In genomic region chr1:59480188-59480888, GRCh38 we compare ENCODE assay signal across 37 cellular contexts.
"Had no signal": no experiment of that assay in that cellular context is flagged by ENCODE, and none has a peak within 500 bp of the region (broad histone marks: within the 10 kb centered on the region; RNA-seq: fewer than 3 reads in every experiment).

No MANE protein-coding gene starts in this region.

- H3K27me3 Mint-ChIP-seq: activated CD4-positive, alpha-beta memory T cell treated with anti-CD3 and anti-CD28 coated beads, Interleukin-2, amount 10 ng/mL, durations not matched to agents 7 days and 5 days; activated CD8-positive, alpha-beta memory T cell treated with anti-CD3 and anti-CD28 coated beads, Interleukin-2, amount 10 ng/mL, durations not matched to agents 7 days and 5 days; activated naive CD4-positive, alpha-beta T cell treated with anti-CD3 and anti-CD28 coated beads, Interleukin-2, amount 50 U/mL, for 24 hours; activated naive CD8-positive, alpha-beta T cell treated with anti-CD3 and anti-CD28 coated beads, Interleukin-2, amount 10 ng/mL, durations not matched to agents 7 days and 5 days; activated T-helper 17 cell treated with anti-CD3 and anti-CD28 coated beads, Interleukin-2, amount 50 U/mL, for 72 hours; central memory CD8-positive, alpha-beta T cell had no signal

- H3K9ac ChIP-seq: KMS-11 had no signal

- H3K4me1 ChIP-seq: ascending aorta, Peyer's patch had no signal

- ATAC-seq: activated CD8-positive, alpha-beta memory T cell treated with anti-CD3 and anti-CD28 coated beads, Interleukin-2, amount 10 ng/mL, durations not matched to agents 7 days and 5 days; activated T-cell treated with anti-CD3 and anti-CD28 coated beads, Interleukin-2, amount 50 U/mL, for 72 hours; activated T-helper 17 cell treated with anti-CD3 and anti-CD28 coated beads, Interleukin-2, amount 50 U/mL, for 72 hours; PC-3 had no signal

- H3K9me3 Mint-ChIP-seq: activated naive CD4-positive, alpha-beta T cell treated with anti-CD3 and anti-CD28 coated beads, Interleukin-2, amount 50 U/mL, for 24 hours; activated naive CD8-positive, alpha-beta T cell treated with anti-CD3 and anti-CD28 coated beads, Interleukin-2, amount 10 ng/mL, durations not matched to agents 7 days and 5 days; activated T-cell treated with anti-CD3 and anti-CD28 coated beads, Interleukin-2, amount 50 U/mL, for 72 hours; activated T-helper 17 cell treated with anti-CD3 and anti-CD28 coated beads, Interleukin-2, amount 50 U/mL, for 72 hours; central memory CD8-positive, alpha-beta T cell had no signal

- H3K36me3 ChIP-seq: ascending aorta, cardiac muscle cell, Peyer's patch had no signal

- H3K4me1 Mint-ChIP-seq: activated naive CD4-positive, alpha-beta T cell treated with anti-CD3 and anti-CD28 coated beads, Interleukin-2, amount 50 U/mL, for 24 hours; central memory CD8-positive, alpha-beta T cell had no signal

- H3K27ac ChIP-seq: ascending aorta, cardiac muscle cell, KMS-11 had no signal

- H3K4me3 ChIP-seq: ascending aorta, cardiac muscle cell, Peyer's patch had no signal

- H3K4me3 Mint-ChIP-seq: activated CD4-positive, alpha-beta memory T cell treated with anti-CD3 and anti-CD28 coated beads, Interleukin-2, amount 10 ng/mL, durations not matched to agents 7 days and 5 days; activated CD8-positive, alpha-beta memory T cell treated with anti-CD3 and anti-CD28 coated beads, Interleukin-2, amount 10 ng/mL, durations not matched to agents 7 days and 5 days; activated naive CD4-positive, alpha-beta T cell treated with anti-CD3 and anti-CD28 coated beads, Interleukin-2, amount 50 U/mL, for 24 hours; activated naive CD8-positive, alpha-beta T cell treated with anti-CD3 and anti-CD28 coated beads, Interleukin-2, amount 10 ng/mL, durations not matched to agents 7 days and 5 days; activated T-cell treated with anti-CD3 and anti-CD28 coated beads, Interleukin-2, amount 50 U/mL, for 72 hours; activated T-helper 17 cell treated with anti-CD3 and anti-CD28 coated beads, Interleukin-2, amount 50 U/mL, for 72 hours; central memory CD8-positive, alpha-beta T cell had no signal

- DNase-seq: activated CD4-positive, alpha-beta memory T cell treated with anti-CD3 and anti-CD28 coated beads, Interleukin-2, amount 10 ng/mL, durations not matched to agents 7 days and 5 days; activated CD4-positive, alpha-beta T cell treated with anti-CD3 and anti-CD28 coated beads for 1 hour; activated CD4-positive, alpha-beta T cell treated with anti-CD3 and anti-CD28 coated beads for 48 hours; activated CD4-positive, CD25-positive, alpha-beta regulatory T cell; activated CD8-positive, alpha-beta memory T cell treated with anti-CD3 and anti-CD28 coated beads for 24 hours; activated CD8-positive, alpha-beta memory T cell treated with anti-CD3 and anti-CD28 coated beads, Interleukin-2, amount 10 ng/mL, durations not matched to agents 7 days and 5 days; activated CD8-positive, alpha-beta memory T cell treated with anti-CD3 and anti-CD28 coated beads, Interleukin-2, amount 50 U/mL, for 48 hours; activated gamma-delta T cell; activated naive CD4-positive, alpha-beta T cell treated with Interleukin-2 at 50 U/mL for 16 hours; activated naive CD8-positive, alpha-beta T cell treated with anti-CD3 and anti-CD28 coated beads, Interleukin-2, amount 10 ng/mL, durations not matched to agents 7 days and 5 days; activated T-cell treated with anti-CD3 and anti-CD28 coated beads, Interleukin-2, amount 50 U/mL, for 72 hours; amygdala; NCI-H1092 treated with DMSO at 0.1 percent for 48 hours; NCI-H1417; NCI-H146; NCI-H187; NCI-H2029 treated with DMSO at 0.1 percent for 48 hours; NCI-H2107; NCI-H2171; NCI-H510A; NCI-H526; NCI-H748 treated with DMSO at 0.1 percent for 48 hours; NK-92 treated with Interleukin-12 subunit alpha and Interleukin-12 subunit beta, amount 100 ng/mL, for 24 hours; PC-3; Peyer's patch; RPMI8226; SIG-M5; SW 1271; T-helper 1 cell; T-helper 2 cell; T-helper 9 cell had no signal

- H3K27me3 ChIP-seq: ascending aorta, cardiac muscle cell, Peyer's patch had no signal

- H3K9me3 ChIP-seq: ascending aorta, Peyer's patch had no signal

- H3K27ac Mint-ChIP-seq: activated CD4-positive, alpha-beta memory T cell treated with anti-CD3 and anti-CD28 coated beads, Interleukin-2, amount 10 ng/mL, durations not matched to agents 7 days and 5 days; activated CD8-positive, alpha-beta memory T cell treated with anti-CD3 and anti-CD28 coated beads, Interleukin-2, amount 10 ng/mL, durations not matched to agents 7 days and 5 days; activated naive CD4-positive, alpha-beta T cell treated with anti-CD3 and anti-CD28 coated beads, Interleukin-2, amount 50 U/mL, for 24 hours; activated naive CD8-positive, alpha-beta T cell treated with anti-CD3 and anti-CD28 coated beads, Interleukin-2, amount 10 ng/mL, durations not matched to agents 7 days and 5 days; activated T-cell treated with anti-CD3 and anti-CD28 coated beads, Interleukin-2, amount 50 U/mL, for 72 hours; activated T-helper 17 cell treated with anti-CD3 and anti-CD28 coated beads, Interleukin-2, amount 50 U/mL, for 72 hours had no signal

- H3K4me2 ChIP-seq: KMS-11 had no signal
